ENCODE assay signal across 8 cellular contexts in genomic region chr5:86971034-86971511, GRCh38.
A peak's percentile ranks its signal among the peaks of the same experiment; 100 is the strongest.
DNase-seq lines count a peak whose midpoint lies in the region; ATAC-seq, FAIRE-seq and TF ChIP-seq lines count a peak whose summit lies in the region.

No MANE protein-coding gene starts in this region.

- H3K9me3 ChIP-seq in BE2C (no peaks in the 10 kb centered on the region), small intestine (ENCODE audit: control insufficient read depth, low read depth) (no peaks in the 10 kb centered on the region)

- TF ChIP-seq CTCF in BE2C (IDR thresholded peaks at IDR 0.05; ENCODE audit: low read depth, low read length): peak; percentile 33
- TF ChIP-seq CTCF in NB4 (IDR thresholded peaks at IDR 0.05; ENCODE audit: low read depth, low read length): peak; percentile 7
- TF ChIP-seq CTCF in fibroblast of pulmonary artery (IDR thresholded peaks at IDR 0.05; ENCODE audit: low read length, missing control alignments): peak; percentile 38
- no peak for TF ChIP-seq CTCF in coronary artery (IDR thresholded peaks at IDR 0.05)

- no peak for TF ChIP-seq POLR2A in NB4 (IDR thresholded peaks at IDR 0.05; ENCODE audit: extremely low read depth, insufficient read length)

- H3K4me1 ChIP-seq in BE2C (no peaks in the 10 kb centered on the region), small intestine (ENCODE audit: control insufficient read depth in 2 of 2, insufficient read depth in 1 of 2, low read depth in 1 of 2, low read length in 1 of 2) (no peaks in the 10 kb centered on the region)

- H3K27me3 ChIP-seq in BE2C (no peaks in the 10 kb centered on the region; the same call in 1 of the 2 replicates), small intestine (ENCODE audit: control insufficient read depth in 2 of 2, insufficient read depth in 2 of 2, low read length in 2 of 2) (no peaks in the 10 kb centered on the region)

- DNase-seq in BE2C (no peak), NB4 (ENCODE audit: low read depth) (peak; percentile 31), fibroblast of pulmonary artery (ENCODE audit: low read depth) (peak; percentile 42), coronary artery (ENCODE audit: low spot score) (no peak), mesenteric fat pad (ENCODE audit: low spot score) (no peak), small intestine (no peak)

- peak; percentile 72 for ATAC-seq in GM19395 (IDR thresholded peaks at IDR 0.05; ENCODE audit: unreplicated experiment)
- ATAC-seq in HG03039 (IDR thresholded peaks at IDR 0.05; ENCODE audit: unreplicated experiment): no peak

- WGBS in small intestine, 3 donors: 11 to 35% (median 17%) methylated on average over 4 of the region's 4 CpGs

- H3K4me3 ChIP-seq in BE2C (ENCODE audit: low read depth, low read length): no peak overlapping the region
- no peak overlapping the region for H3K4me3 ChIP-seq in NB4 (ENCODE audit: low read depth, low read length)
- H3K4me3 ChIP-seq in fibroblast of pulmonary artery (replicated peaks; ENCODE audit: low read depth, low read length): no peak overlapping the region
- no peak overlapping the region for H3K4me3 ChIP-seq in coronary artery
- no peak overlapping the region for H3K4me3 ChIP-seq in small intestine (ENCODE audit: low read depth in 1 of 2, low read length in 2 of 2)

- FAIRE-seq in small intestine (lab: Jason Lieb, UNC): no peak

- H3K27ac ChIP-seq in coronary artery: no peak overlapping the region
- no peak overlapping the region for H3K27ac ChIP-seq in small intestine (ENCODE audit: low read depth in 1 of 2, low read length in 1 of 2)

- H3K36me3 ChIP-seq in BE2C: no peaks in the 10 kb centered on the region
- no peaks in the 10 kb centered on the region for H3K36me3 ChIP-seq in small intestine (ENCODE audit: control insufficient read depth in 2 of 2, insufficient read depth in 2 of 2, low read length in 2 of 2)

Comparison
In these comparisons a context has a peak if more than half of its experiments do, and no peak if none do; other contexts are left out.
1. DNase-seq: peak in NB4 (single experiment) and fibroblast of pulmonary artery (single experiment); none in BE2C (single experiment), coronary artery (single experiment), mesenteric fat pad (single experiment) and small intestine (single experiment).